In the genomic region with DNA sequence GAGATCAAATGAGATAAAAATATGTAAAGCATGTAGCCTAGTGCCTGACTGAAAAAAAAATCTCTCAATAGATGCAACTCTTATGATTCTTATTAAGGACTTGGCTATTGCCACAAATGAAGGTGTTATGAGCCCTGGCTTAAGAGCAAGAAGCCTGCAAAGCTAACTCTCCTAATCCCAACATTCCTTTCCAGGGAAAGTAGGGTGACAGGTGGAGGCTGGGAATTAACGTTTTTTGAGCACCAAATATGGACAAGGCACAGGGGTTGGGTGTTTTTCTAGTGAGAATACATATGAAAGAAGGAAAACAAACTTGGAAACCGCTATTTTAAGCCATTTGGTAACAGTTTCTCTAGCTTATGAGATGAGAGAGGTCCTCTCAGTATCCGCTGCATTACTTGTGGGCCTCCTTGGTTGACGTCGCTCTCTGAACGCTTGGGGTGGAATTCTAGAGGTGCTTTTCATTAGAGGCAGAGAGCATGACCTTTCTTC, we compare ENCODE assay signal across 12 cellular contexts. TPM values are rescaled to one million over a fixed set of nuclear protein-coding genes. Genes with fewer than 3 reads are reported as not detected.
DNase-seq lines count a peak whose midpoint lies in the region; ATAC-seq, FAIRE-seq and TF ChIP-seq lines count a peak whose summit lies in the region.
"Had no signal": no experiment of that assay in that cellular context is flagged by ENCODE, and none has a peak within 500 bp of the region (broad histone marks: within the 10 kb centered on the region; RNA-seq: fewer than 3 reads in every experiment).

No MANE protein-coding gene starts in this region.

- peaks cover 39% of the 10 kb centered on the region for H3K36me3 Mint-ChIP-seq in activated naive CD4-positive, alpha-beta T cell treated with anti-CD3 and anti-CD28 coated beads, Interleukin-2, amount 50 U/mL, for 24 hours
- no peaks in the 10 kb centered on the region for H3K36me3 Mint-ChIP-seq in neural crest cell (ENCODE audit: low read depth)

- peak overlapping the region; percentile 98 for H3K27ac Mint-ChIP-seq in activated naive CD4-positive, alpha-beta T cell treated with anti-CD3 and anti-CD28 coated beads, Interleukin-2, amount 50 U/mL, for 24 hours
- peak overlapping the region; percentile 72 for H3K27ac Mint-ChIP-seq in neural crest cell (ENCODE audit: unreplicated experiment)

- peak overlapping the region; percentile 73 for H3K4me3 ChIP-seq in Jurkat, Clone E6-1 (ENCODE audit: low read length)
- H3K4me3 ChIP-seq: SJCRH30 had no signal

- DNase-seq in D721Med (ENCODE audit: insufficient read length, low spot score): no peak
- no peak for DNase-seq in Jurkat, Clone E6-1 (ENCODE audit: low read depth, low spot score)
- DNase-seq in neural crest cell (ENCODE audit: low read depth, low spot score): no peak
- DNase-seq in NCI-H2196 treated with DMSO at 0.1 percent for 48 hours (lab: John Stamatoyannopoulos, UW; ENCODE audit: unreplicated experiment): no peak
- no peak for DNase-seq in retina
- DNase-seq in mesenteric fat pad (ENCODE audit: low spot score): no peak
- DNase-seq: glutamatergic neuron, SJCRH30 had no signal

- FAIRE-seq in D721Med (lab: Jason Lieb, UNC): peak; percentile 74

- no peaks in the 10 kb centered on the region for H3K9me3 Mint-ChIP-seq in activated naive CD4-positive, alpha-beta T cell treated with anti-CD3 and anti-CD28 coated beads, Interleukin-2, amount 50 U/mL, for 24 hours
- no peaks in the 10 kb centered on the region for H3K9me3 Mint-ChIP-seq in neural crest cell

- peak overlapping the region; percentile 99 for H3K4me3 Mint-ChIP-seq in activated naive CD4-positive, alpha-beta T cell treated with anti-CD3 and anti-CD28 coated beads, Interleukin-2, amount 50 U/mL, for 24 hours
- H3K4me3 Mint-ChIP-seq in neural crest cell: no peak overlapping the region

- peaks cover 46% of the 10 kb centered on the region for H3K4me1 Mint-ChIP-seq in activated naive CD4-positive, alpha-beta T cell treated with anti-CD3 and anti-CD28 coated beads, Interleukin-2, amount 50 U/mL, for 24 hours
- H3K4me1 Mint-ChIP-seq in neural crest cell: peaks cover 13% of the 10 kb centered on the region

- ATAC-seq in GM18858 (IDR thresholded peaks at IDR 0.05; ENCODE audit: unreplicated experiment): no peak

- no peaks in the 10 kb centered on the region for H3K27me3 Mint-ChIP-seq in activated naive CD4-positive, alpha-beta T cell treated with anti-CD3 and anti-CD28 coated beads, Interleukin-2, amount 50 U/mL, for 24 hours
- H3K27me3 Mint-ChIP-seq in neural crest cell (ENCODE audit: low read depth): no peaks in the 10 kb centered on the region

- TF ChIP-seq CTCF in D721Med (IDR thresholded peaks at IDR 0.05; ENCODE audit: insufficient read depth, missing control alignments) (no peak), neural crest cell (conservative IDR thresholded peaks at IDR 0.05) (no peak)

RNA-seq across cellular contexts. Expression of a gene that starts 2.4 kb away (rescaled TPM):
- polyA plus RNA-seq in Jurkat, Clone E6-1 (2012; ENCODE audit: insufficient read depth, insufficient read length): 136 TPM
- total RNA-seq in neural crest cell: 3.2 and 3.7 TPM in 2 replicates
- 3.9 TPM for total RNA-seq in mesenteric fat pad
- total RNA-seq: chondrocyte, HT1080, SJCRH30 had no signal
